Comparison of ENCODE assay signal across 19 cellular contexts in genomic region chr16:14104066-14104465, GRCh38.
"Had no signal": no experiment of that assay in that cellular context is flagged by ENCODE, and none has a peak within 500 bp of the region (broad histone marks: within the 10 kb centered on the region; RNA-seq: fewer than 3 reads in every experiment).

No MANE protein-coding gene starts in this region.

- H3K4me1 ChIP-seq: foreskin keratinocyte, uterus had no signal

- ATAC-seq: foreskin keratinocyte; stimulated activated naive CD8-positive, alpha-beta T cell treated with anti-CD3 and anti-CD28 coated beads, Interleukin-15, Interleukin-2, amounts not matched to agents 100 U/mL and 50 U/mL, for 24 hours; T-helper 17 cell had no signal

- H3K27me3 ChIP-seq: foreskin keratinocyte, neural progenitor cell, tibial nerve, uterus had no signal

- H3K27ac Mint-ChIP-seq: activated naive CD4-positive, alpha-beta T cell treated with anti-CD3 and anti-CD28 coated beads for 36 hours; activated naive CD8-positive, alpha-beta T cell treated with anti-CD3 and anti-CD28 coated beads, Interleukin-2, amount 10 ng/mL, durations not matched to agents 7 days and 5 days; neural progenitor cell; T-helper 17 cell had no signal

- H3K27me3 Mint-ChIP-seq: activated naive CD8-positive, alpha-beta T cell treated with anti-CD3 and anti-CD28 coated beads, Interleukin-2, amount 10 ng/mL, durations not matched to agents 7 days and 5 days; T-helper 17 cell had no signal

- H3K9me3 ChIP-seq: tibial nerve, uterus had no signal

- H3K36me3 ChIP-seq: neural progenitor cell, tibial nerve, uterus had no signal

- H3K4me3 Mint-ChIP-seq: activated naive CD4-positive, alpha-beta T cell treated with anti-CD3 and anti-CD28 coated beads for 36 hours; activated naive CD8-positive, alpha-beta T cell treated with anti-CD3 and anti-CD28 coated beads, Interleukin-2, amount 10 ng/mL, durations not matched to agents 7 days and 5 days; neural progenitor cell; T-helper 17 cell had no signal

- H3K4me2 ChIP-seq: neural progenitor cell had no signal

- H3K4me3 ChIP-seq: neural progenitor cell, tibial nerve, uterus had no signal

- H3K9ac ChIP-seq: neural progenitor cell had no signal

- H2AFZ ChIP-seq: neural progenitor cell had no signal

- DNase-seq: activated CD4-positive, alpha-beta T cell treated with anti-CD3 and anti-CD28 coated beads for 4 hours; activated CD4-positive, alpha-beta T cell treated with anti-CD3 and anti-CD28 coated beads, Interleukin-2, amount 50 U/mL, for 48 hours; activated CD4-positive, CD25-positive, alpha-beta regulatory T cell; activated CD8-positive, alpha-beta memory T cell treated with anti-CD3 and anti-CD28 coated beads, Interleukin-2, amount 50 U/mL, for 48 hours; activated effector memory CD4-positive, alpha-beta T cell treated with Interleukin-2 at 50 U/mL for 16 hours; activated naive CD4-positive, alpha-beta T cell treated with anti-CD3 and anti-CD28 coated beads for 36 hours; activated naive CD8-positive, alpha-beta T cell treated with anti-CD3 and anti-CD28 coated beads, Interleukin-2, amount 10 ng/mL, durations not matched to agents 7 days and 5 days; activated T-cell treated with anti-CD3 and anti-CD28 coated beads, Interleukin-2, amount 50 U/mL, for 48 hours; amniotic stem cell; effector CD4-positive, alpha-beta T cell; foreskin keratinocyte; hippocampal formation; left ventricle myocardium superior; stimulated activated CD4-positive, alpha-beta T cell treated with anti-CD3 and anti-CD28 coated beads, Interleukin-4, amount 100 ng/mL, for 24 hours; stimulated activated naive CD8-positive, alpha-beta T cell treated with anti-CD3 and anti-CD28 coated beads, Interleukin-15, Interleukin-2, amounts not matched to agents 100 U/mL and 50 U/mL, for 24 hours; T-helper 17 cell; uterus had no signal

- H3K27ac ChIP-seq: foreskin keratinocyte, neural progenitor cell, tibial nerve had no signal

- H3K9me3 Mint-ChIP-seq: activated naive CD4-positive, alpha-beta T cell treated with anti-CD3 and anti-CD28 coated beads for 36 hours; activated naive CD8-positive, alpha-beta T cell treated with anti-CD3 and anti-CD28 coated beads, Interleukin-2, amount 10 ng/mL, durations not matched to agents 7 days and 5 days had no signal

- H3K36me3 Mint-ChIP-seq: activated naive CD8-positive, alpha-beta T cell treated with anti-CD3 and anti-CD28 coated beads, Interleukin-2, amount 10 ng/mL, durations not matched to agents 7 days and 5 days had no signal
